Comparison of ENCODE assay signal across 8 cellular contexts in the genomic region with DNA sequence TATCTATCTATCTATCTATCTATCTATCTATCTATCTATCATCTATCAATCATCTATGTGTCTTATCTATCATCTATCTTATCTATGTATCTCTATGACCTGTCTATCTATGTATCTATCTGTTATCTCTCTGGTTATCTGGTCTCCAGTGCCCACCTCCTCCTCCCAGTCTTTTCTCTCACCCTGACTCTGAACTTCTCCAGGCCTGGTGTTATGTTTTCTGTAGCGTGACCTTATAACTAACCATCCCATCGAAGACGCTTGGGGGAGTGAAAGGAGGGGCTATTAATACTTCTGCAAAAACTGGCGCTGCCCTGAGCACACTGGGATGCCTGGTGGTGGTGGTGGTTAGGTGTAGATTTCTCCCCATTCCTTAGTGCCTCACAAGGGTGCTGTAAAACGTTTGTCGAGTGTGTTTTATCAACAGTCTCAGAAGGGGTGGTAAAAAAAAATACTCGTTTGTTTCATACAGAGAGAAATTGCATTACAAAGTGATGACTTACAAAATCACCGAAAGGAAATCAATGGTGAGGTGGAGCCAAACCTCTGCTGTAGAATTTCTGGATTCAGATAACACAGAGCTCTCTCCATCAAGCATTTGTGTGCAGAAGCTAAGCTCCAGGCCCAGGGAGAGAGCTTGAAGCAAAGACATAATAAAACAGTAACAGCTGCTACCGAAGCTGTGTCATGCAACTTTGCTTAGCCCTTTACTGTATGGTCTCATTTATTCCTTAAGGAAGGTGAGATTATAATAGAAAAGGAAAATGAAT.
A peak's percentile ranks its signal among the peaks of the same experiment; 100 is the strongest.
DNase-seq lines count a peak whose midpoint lies in the region; ATAC-seq, FAIRE-seq and TF ChIP-seq lines count a peak whose summit lies in the region.

No MANE protein-coding gene starts in this region.

- H3K27ac Mint-ChIP-seq in activated CD4-positive, alpha-beta T cell treated with anti-CD3 and anti-CD28 coated beads, Interleukin-2, amount 10 ng/mL, durations not matched to agents 24 days and 14 days, result no peak overlapping the region
- peak overlapping the region; percentile 65; the same call in 1 of the 2 replicates for H3K27ac Mint-ChIP-seq in WTC11

- peak overlapping the region in 1 of 2 donors; percentile 85 for H3K9ac ChIP-seq in kidney (ENCODE audit: low read length in 2 of 2)

- H3K27me3 Mint-ChIP-seq in activated CD4-positive, alpha-beta T cell treated with anti-CD3 and anti-CD28 coated beads, Interleukin-2, amount 10 ng/mL, durations not matched to agents 24 days and 14 days, result no peaks in the 10 kb centered on the region
- no peaks in the 10 kb centered on the region; the same call in 1 of the 2 replicates for H3K27me3 Mint-ChIP-seq in WTC11 (ENCODE audit: low read depth)

- H3K36me3 ChIP-seq in kidney (ENCODE audit: control insufficient read depth in 1 of 2, insufficient read depth in 2 of 2, low read length in 2 of 2) (no peaks in the 10 kb centered on the region), H7 (replicated peaks; ENCODE audit: control insufficient read depth, insufficient read depth, low read length) (no peaks in the 10 kb centered on the region)
- no peaks in the 10 kb centered on the region for H3K36me3 ChIP-seq in effector memory CD4-positive, alpha-beta T cell (ENCODE audit: control insufficient read depth, insufficient read depth, low read length)

- no peak for DNase-seq in activated CD4-positive, alpha-beta T cell treated with anti-CD3 and anti-CD28 coated beads, Interleukin-2, amount 10 ng/mL, durations not matched to agents 24 days and 14 days
- no peak for DNase-seq in activated CD4-positive, alpha-beta T cell treated with anti-CD3 and anti-CD28 coated beads for 48 hours
- DNase-seq in WTC11 (ENCODE audit: low spot score) (no peak), kidney (no peak), superior temporal gyrus (ENCODE audit: extremely low spot score) (peak; percentile 64), SW480 (ENCODE audit: low spot score) (no peak), H7 (no peak)
- no peak for DNase-seq in effector memory CD4-positive, alpha-beta T cell

- H3K4me3 ChIP-seq in kidney (ENCODE audit: low read length in 2 of 2) (peak overlapping the region in 1 of 2 donors; percentile 88), H7 (ENCODE audit: insufficient read depth, low read depth, low read length) (no peak overlapping the region)
- no peak overlapping the region for H3K4me3 ChIP-seq in effector memory CD4-positive, alpha-beta T cell (ENCODE audit: insufficient read depth, low read depth, low read length, poor library complexity, severe bottlenecking)

- peaks cover 8 to 13% of the 10 kb centered on the region in 2 donors for H3K4me1 ChIP-seq in kidney (ENCODE audit: control insufficient read depth in 1 of 2, insufficient read depth in 1 of 2, low read depth in 1 of 2, low read length in 2 of 2)
- H3K4me1 ChIP-seq in effector memory CD4-positive, alpha-beta T cell (ENCODE audit: control insufficient read depth, insufficient read depth, low read length, poor library complexity, severe bottlenecking), result peaks cover 8% of the 10 kb centered on the region

- H3K9me3 ChIP-seq in kidney (ENCODE audit: control insufficient read depth in 1 of 2, low read length in 2 of 2), result no peaks in the 10 kb centered on the region
- H3K9me3 ChIP-seq in effector memory CD4-positive, alpha-beta T cell (ENCODE audit: control insufficient read depth, low read length), result no peaks in the 10 kb centered on the region

- no peak for TF ChIP-seq CTCF in WTC11 (IDR thresholded peaks at IDR 0.05)
- no peak for TF ChIP-seq CTCF in kidney (IDR thresholded peaks at IDR 0.05; ENCODE audit: borderline replicate concordance, extremely low read depth, insufficient read depth)

- CTCF ChIA-PET in WTC11 (lab: Charles Lee), result interaction anchor here (0.6 to 5.1 kb wide), 30 partner anchors 9 to 366 kb away, joined by 3 to 68 read pairs (median 6); no protein-coding TSS in a partner anchor

- no peaks in the 10 kb centered on the region for H3K27me3 ChIP-seq in effector memory CD4-positive, alpha-beta T cell (replicated peaks; ENCODE audit: control insufficient read depth, insufficient read depth, low read length, poor library complexity, severe bottlenecking)
- H3K27me3 ChIP-seq in H7 (ENCODE audit: control insufficient read depth, insufficient read depth, low read length), result no peaks in the 10 kb centered on the region

- peaks cover 37% of the 10 kb centered on the region for H3K4me1 Mint-ChIP-seq in activated CD4-positive, alpha-beta T cell treated with anti-CD3 and anti-CD28 coated beads, Interleukin-2, amount 10 ng/mL, durations not matched to agents 24 days and 14 days
- H3K4me1 Mint-ChIP-seq in WTC11, result peaks cover 38% of the 10 kb centered on the region

- FAIRE-seq in kidney (lab: Jason Lieb, UNC), result no peak

- intact Hi-C loops in activated CD4-positive, alpha-beta T cell treated with anti-CD3 and anti-CD28 coated beads, Interleukin-2, amount 10 ng/mL, durations not matched to agents 24 days and 14 days (cut with micrococcal nuclease), result loop anchor here (2.0 kb wide), 3 partner anchors 21 to 207 kb away; no protein-coding TSS in a partner anchor
- intact Hi-C loops in kidney (cut with DNase I), result no loop called here

- H3K27ac ChIP-seq in kidney (ENCODE audit: low read depth in 2 of 2, low read length in 2 of 2), result peak overlapping the region; percentile 89
- H3K27ac ChIP-seq in effector memory CD4-positive, alpha-beta T cell (ENCODE audit: insufficient read depth, low read length, poor library complexity, severe bottlenecking), result no peak overlapping the region

- no peak for ATAC-seq in WTC11

- H3K36me3 Mint-ChIP-seq in activated CD4-positive, alpha-beta T cell treated with anti-CD3 and anti-CD28 coated beads, Interleukin-2, amount 10 ng/mL, durations not matched to agents 24 days and 14 days (ENCODE audit: low read depth), result no peaks in the 10 kb centered on the region
- H3K36me3 Mint-ChIP-seq in WTC11, result peaks cover 12% of the 10 kb centered on the region

- peak overlapping the region; percentile 93 for H3K4me3 Mint-ChIP-seq in activated CD4-positive, alpha-beta T cell treated with anti-CD3 and anti-CD28 coated beads, Interleukin-2, amount 10 ng/mL, durations not matched to agents 24 days and 14 days
- peak overlapping the region; percentile 86 for H3K4me3 Mint-ChIP-seq in WTC11

- H3K9me3 Mint-ChIP-seq in activated CD4-positive, alpha-beta T cell treated with anti-CD3 and anti-CD28 coated beads, Interleukin-2, amount 10 ng/mL, durations not matched to agents 24 days and 14 days, result peaks cover 3% of the 10 kb centered on the region
- H3K9me3 Mint-ChIP-seq in WTC11, result peaks cover 12% of the 10 kb centered on the region

- POLR2A ChIA-PET in WTC11 (lab: Charles Lee), result interaction anchor here (0.6 to 1.1 kb wide), 5 partner anchors 16 to 199 kb away, joined by 3 to 9 read pairs (median 5); no protein-coding TSS in a partner anchor

TF ChIP-seq in WTC11, 78 proteins besides CTCF, POLR2A, EP300 and RAD21:
- no peak for TF ChIP-seq PRRX2 (CRISPR knock-in tag; IDR thresholded peaks at IDR 0.05)
- TF ChIP-seq OVOL2 (CRISPR knock-in tag; IDR thresholded peaks at IDR 0.05; ENCODE audit: borderline replicate concordance), result no peak
- TF ChIP-seq ATF1 (CRISPR knock-in tag; IDR thresholded peaks at IDR 0.05), result no peak
- no peak for TF ChIP-seq ZNF671 (CRISPR knock-in tag; IDR thresholded peaks at IDR 0.05)
- TF ChIP-seq, protein P1, sequence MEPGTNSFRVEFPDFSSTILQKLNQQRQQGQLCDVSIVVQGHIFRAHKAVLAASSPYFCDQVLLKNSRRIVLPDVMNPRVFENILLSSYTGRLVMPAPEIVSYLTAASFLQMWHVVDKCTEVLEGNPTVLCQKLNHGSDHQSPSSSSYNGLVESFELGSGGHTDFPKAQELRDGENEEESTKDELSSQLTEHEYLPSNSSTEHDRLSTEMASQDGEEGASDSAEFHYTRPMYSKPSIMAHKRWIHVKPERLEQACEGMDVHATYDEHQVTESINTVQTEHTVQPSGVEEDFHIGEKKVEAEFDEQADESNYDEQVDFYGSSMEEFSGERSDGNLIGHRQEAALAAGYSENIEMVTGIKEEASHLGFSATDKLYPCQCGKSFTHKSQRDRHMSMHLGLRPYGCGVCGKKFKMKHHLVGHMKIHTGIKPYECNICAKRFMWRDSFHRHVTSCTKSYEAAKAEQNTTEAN (CRISPR knock-in tag; IDR thresholded peaks at IDR 0.05), result no peak
- no peak for TF ChIP-seq RELA (CRISPR knock-in tag; IDR thresholded peaks at IDR 0.05; ENCODE audit: borderline replicate concordance)
- TF ChIP-seq ZNF121 (CRISPR knock-in tag; IDR thresholded peaks at IDR 0.05), result no peak
- TF ChIP-seq GABPB1 (CRISPR knock-in tag; IDR thresholded peaks at IDR 0.05), result no peak
- no peak for TF ChIP-seq CREB1 (CRISPR knock-in tag; IDR thresholded peaks at IDR 0.05)
